ENCODE assay signal across 1 cellular context in genomic region chr6:121435444-121436069, GRCh38.
A peak's percentile ranks its signal among the peaks of the same experiment; 100 is the strongest.
TF ChIP-seq lines count a peak whose summit lies in the region.

Gene GJA1 (plus strand): TSS chr6:121435646. CDS start chr6:121446848, 11,202 bp downstream.

TF ChIP-seq in HEK293, 187 proteins besides CTCF, POLR2A, EP300 and RAD21 (continued from another document and continues in another):
- TF ChIP-seq, protein P1, sequence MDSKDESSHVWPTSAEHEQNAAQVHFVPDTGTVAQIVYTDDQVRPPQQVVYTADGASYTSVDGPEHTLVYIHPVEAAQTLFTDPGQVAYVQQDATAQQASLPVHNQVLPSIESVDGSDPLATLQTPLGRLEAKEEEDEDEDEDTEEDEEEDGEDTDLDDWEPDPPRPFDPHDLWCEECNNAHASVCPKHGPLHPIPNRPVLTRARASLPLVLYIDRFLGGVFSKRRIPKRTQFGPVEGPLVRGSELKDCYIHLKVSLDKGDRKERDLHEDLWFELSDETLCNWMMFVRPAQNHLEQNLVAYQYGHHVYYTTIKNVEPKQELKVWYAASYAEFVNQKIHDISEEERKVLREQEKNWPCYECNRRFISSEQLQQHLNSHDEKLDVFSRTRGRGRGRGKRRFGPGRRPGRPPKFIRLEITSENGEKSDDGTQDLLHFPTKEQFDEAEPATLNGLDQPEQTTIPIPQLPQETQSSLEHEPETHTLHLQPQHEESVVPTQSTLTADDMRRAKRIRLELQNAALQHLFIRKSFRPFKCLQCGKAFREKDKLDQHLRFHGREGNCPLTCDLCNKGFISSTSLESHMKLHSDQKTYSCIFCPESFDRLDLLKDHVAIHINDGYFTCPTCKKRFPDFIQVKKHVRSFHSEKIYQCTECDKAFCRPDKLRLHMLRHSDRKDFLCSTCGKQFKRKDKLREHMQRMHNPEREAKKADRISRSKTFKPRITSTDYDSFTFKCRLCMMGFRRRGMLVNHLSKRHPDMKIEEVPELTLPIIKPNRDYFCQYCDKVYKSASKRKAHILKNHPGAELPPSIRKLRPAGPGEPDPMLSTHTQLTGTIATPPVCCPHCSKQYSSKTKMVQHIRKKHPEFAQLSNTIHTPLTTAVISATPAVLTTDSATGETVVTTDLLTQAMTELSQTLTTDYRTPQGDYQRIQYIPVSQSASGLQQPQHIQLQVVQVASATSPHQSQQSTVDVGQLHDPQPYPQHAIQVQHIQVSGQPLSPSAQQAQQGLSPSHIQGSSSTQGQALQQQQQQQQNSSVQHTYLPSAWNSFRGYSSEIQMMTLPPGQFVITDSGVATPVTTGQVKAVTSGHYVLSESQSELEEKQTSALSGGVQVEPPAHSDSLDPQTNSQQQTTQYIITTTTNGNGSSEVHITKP (tag by site-specific recombination; IDR thresholded peaks at IDR 0.05) = peak; percentile 91
- no peak for TF ChIP-seq MEIS1 (CRISPR knock-in tag; IDR thresholded peaks at IDR 0.05; ENCODE audit: borderline replicate concordance)
- 0 out of 2 replicates have a peak, but pooled peaks have one; percentile 38 for TF ChIP-seq KLF10 (tag by site-specific recombination; IDR thresholded peaks at IDR 0.05)
- TF ChIP-seq ZNF555 (tag by site-specific recombination; conservative IDR thresholded peaks at IDR 0.05) = no peak
- no peak for TF ChIP-seq ZNF571 (tag by site-specific recombination; IDR thresholded peaks at IDR 0.05)
- no peak for TF ChIP-seq ZNF670 (tag by site-specific recombination; IDR thresholded peaks at IDR 0.05; ENCODE audit: low read depth)
- no peak for TF ChIP-seq ZBTB48 (tag by site-specific recombination; IDR thresholded peaks at IDR 0.05)
- TF ChIP-seq PRDM4 (tag by site-specific recombination; IDR thresholded peaks at IDR 0.05) = peak; percentile 76
- TF ChIP-seq, protein P2, sequence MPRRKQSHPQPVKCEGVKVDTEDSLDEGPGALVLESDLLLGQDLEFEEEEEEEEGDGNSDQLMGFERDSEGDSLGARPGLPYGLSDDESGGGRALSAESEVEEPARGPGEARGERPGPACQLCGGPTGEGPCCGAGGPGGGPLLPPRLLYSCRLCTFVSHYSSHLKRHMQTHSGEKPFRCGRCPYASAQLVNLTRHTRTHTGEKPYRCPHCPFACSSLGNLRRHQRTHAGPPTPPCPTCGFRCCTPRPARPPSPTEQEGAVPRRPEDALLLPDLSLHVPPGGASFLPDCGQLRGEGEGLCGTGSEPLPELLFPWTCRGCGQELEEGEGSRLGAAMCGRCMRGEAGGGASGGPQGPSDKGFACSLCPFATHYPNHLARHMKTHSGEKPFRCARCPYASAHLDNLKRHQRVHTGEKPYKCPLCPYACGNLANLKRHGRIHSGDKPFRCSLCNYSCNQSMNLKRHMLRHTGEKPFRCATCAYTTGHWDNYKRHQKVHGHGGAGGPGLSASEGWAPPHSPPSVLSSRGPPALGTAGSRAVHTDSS (tag by site-specific recombination; IDR thresholded peaks at IDR 0.05) = no peak
- TF ChIP-seq SCRT2 (tag by site-specific recombination; IDR thresholded peaks at IDR 0.05) = peak; percentile 62
- no peak for TF ChIP-seq ZNF416 (tag by site-specific recombination; IDR thresholded peaks at IDR 0.05)
- TF ChIP-seq ZNF624 (tag by site-specific recombination; IDR thresholded peaks at IDR 0.05) = no peak
- TF ChIP-seq, protein P3, sequence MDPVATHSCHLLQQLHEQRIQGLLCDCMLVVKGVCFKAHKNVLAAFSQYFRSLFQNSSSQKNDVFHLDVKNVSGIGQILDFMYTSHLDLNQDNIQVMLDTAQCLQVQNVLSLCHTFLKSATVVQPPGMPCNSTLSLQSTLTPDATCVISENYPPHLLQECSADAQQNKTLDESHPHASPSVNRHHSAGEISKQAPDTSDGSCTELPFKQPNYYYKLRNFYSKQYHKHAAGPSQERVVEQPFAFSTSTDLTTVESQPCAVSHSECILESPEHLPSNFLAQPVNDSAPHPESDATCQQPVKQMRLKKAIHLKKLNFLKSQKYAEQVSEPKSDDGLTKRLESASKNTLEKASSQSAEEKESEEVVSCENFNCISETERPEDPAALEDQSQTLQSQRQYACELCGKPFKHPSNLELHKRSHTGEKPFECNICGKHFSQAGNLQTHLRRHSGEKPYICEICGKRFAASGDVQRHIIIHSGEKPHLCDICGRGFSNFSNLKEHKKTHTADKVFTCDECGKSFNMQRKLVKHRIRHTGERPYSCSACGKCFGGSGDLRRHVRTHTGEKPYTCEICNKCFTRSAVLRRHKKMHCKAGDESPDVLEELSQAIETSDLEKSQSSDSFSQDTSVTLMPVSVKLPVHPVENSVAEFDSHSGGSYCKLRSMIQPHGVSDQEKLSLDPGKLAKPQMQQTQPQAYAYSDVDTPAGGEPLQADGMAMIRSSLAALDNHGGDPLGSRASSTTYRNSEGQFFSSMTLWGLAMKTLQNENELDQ (tag by site-specific recombination; IDR thresholded peaks at IDR 0.05; ENCODE audit: low read depth) = no peak
- 0 out of 2 replicates have a peak, but pooled peaks have one; percentile 10 for TF ChIP-seq OSR2 (tag by site-specific recombination; IDR thresholded peaks at IDR 0.05)
- no peak for TF ChIP-seq ZNF549 (tag by site-specific recombination; IDR thresholded peaks at IDR 0.05)
- TF ChIP-seq ZNF843 (tag by site-specific recombination; IDR thresholded peaks at IDR 0.05) = no peak
- no peak for TF ChIP-seq ZNF302 (tag by site-specific recombination; IDR thresholded peaks at IDR 0.05; ENCODE audit: low read depth)
- TF ChIP-seq ZNF837 (tag by site-specific recombination; IDR thresholded peaks at IDR 0.05) = no peak
- peak; percentile 31; the same call in 1 of the 2 replicates for TF ChIP-seq ZSCAN30 (tag by site-specific recombination; IDR thresholded peaks at IDR 0.05)
- TF ChIP-seq ZNF2 (tag by site-specific recombination; IDR thresholded peaks at IDR 0.05) = no peak
- TF ChIP-seq, protein P4, sequence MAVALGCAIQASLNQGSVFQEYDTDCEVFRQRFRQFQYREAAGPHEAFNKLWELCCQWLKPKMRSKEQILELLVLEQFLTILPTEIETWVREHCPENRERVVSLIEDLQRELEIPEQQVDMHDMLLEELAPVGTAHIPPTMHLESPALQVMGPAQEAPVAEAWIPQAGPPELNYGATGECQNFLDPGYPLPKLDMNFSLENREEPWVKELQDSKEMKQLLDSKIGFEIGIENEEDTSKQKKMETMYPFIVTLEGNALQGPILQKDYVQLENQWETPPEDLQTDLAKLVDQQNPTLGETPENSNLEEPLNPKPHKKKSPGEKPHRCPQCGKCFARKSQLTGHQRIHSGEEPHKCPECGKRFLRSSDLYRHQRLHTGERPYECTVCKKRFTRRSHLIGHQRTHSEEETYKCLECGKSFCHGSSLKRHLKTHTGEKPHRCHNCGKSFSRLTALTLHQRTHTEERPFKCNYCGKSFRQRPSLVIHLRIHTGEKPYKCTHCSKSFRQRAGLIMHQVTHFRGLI (tag by site-specific recombination; IDR thresholded peaks at IDR 0.05) = no peak
- TF ChIP-seq, protein P5, sequence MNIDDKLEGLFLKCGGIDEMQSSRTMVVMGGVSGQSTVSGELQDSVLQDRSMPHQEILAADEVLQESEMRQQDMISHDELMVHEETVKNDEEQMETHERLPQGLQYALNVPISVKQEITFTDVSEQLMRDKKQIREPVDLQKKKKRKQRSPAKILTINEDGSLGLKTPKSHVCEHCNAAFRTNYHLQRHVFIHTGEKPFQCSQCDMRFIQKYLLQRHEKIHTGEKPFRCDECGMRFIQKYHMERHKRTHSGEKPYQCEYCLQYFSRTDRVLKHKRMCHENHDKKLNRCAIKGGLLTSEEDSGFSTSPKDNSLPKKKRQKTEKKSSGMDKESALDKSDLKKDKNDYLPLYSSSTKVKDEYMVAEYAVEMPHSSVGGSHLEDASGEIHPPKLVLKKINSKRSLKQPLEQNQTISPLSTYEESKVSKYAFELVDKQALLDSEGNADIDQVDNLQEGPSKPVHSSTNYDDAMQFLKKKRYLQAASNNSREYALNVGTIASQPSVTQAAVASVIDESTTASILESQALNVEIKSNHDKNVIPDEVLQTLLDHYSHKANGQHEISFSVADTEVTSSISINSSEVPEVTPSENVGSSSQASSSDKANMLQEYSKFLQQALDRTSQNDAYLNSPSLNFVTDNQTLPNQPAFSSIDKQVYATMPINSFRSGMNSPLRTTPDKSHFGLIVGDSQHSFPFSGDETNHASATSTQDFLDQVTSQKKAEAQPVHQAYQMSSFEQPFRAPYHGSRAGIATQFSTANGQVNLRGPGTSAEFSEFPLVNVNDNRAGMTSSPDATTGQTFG (tag by site-specific recombination; IDR thresholded peaks at IDR 0.05; ENCODE audit: borderline replicate concordance) = no peak
- TF ChIP-seq ZNF610 (tag by site-specific recombination; IDR thresholded peaks at IDR 0.05; ENCODE audit: borderline replicate concordance) = no peak; the same call in 1 of the 2 replicates
- TF ChIP-seq KLF17 (tag by site-specific recombination; IDR thresholded peaks at IDR 0.05) = no peak; the same call in 1 of the 2 replicates
- TF ChIP-seq ZNF335 (tag by site-specific recombination; conservative IDR thresholded peaks at IDR 0.05) = peak; percentile 19
- peak; percentile 48 for TF ChIP-seq ZNF629 (tag by site-specific recombination; IDR thresholded peaks at IDR 0.05)
- no peak for TF ChIP-seq ZNF24 (tag by site-specific recombination; IDR thresholded peaks at IDR 0.05)
- TF ChIP-seq IKZF3 (tag by site-specific recombination; IDR thresholded peaks at IDR 0.05) = peak; percentile 73
- TF ChIP-seq OVOL3 (tag by site-specific recombination; IDR thresholded peaks at IDR 0.05) = no peak
- peak; percentile 70 for TF ChIP-seq FEZF1 (tag by site-specific recombination; IDR thresholded peaks at IDR 0.05)
- TF ChIP-seq ZNF133 (tag by site-specific recombination; IDR thresholded peaks at IDR 0.05) = no peak
- TF ChIP-seq PRDM1 (tag by site-specific recombination; IDR thresholded peaks at IDR 0.05) = peak; percentile 79
- no peak for TF ChIP-seq ZFHX2 (tag by site-specific recombination; conservative IDR thresholded peaks at IDR 0.05)
- TF ChIP-seq KLF16 (tag by site-specific recombination; IDR thresholded peaks at IDR 0.05) = no peak
- TF ChIP-seq ZNF398 (tag by site-specific recombination; IDR thresholded peaks at IDR 0.05) = peak; percentile 82
- TF ChIP-seq, protein P6, sequence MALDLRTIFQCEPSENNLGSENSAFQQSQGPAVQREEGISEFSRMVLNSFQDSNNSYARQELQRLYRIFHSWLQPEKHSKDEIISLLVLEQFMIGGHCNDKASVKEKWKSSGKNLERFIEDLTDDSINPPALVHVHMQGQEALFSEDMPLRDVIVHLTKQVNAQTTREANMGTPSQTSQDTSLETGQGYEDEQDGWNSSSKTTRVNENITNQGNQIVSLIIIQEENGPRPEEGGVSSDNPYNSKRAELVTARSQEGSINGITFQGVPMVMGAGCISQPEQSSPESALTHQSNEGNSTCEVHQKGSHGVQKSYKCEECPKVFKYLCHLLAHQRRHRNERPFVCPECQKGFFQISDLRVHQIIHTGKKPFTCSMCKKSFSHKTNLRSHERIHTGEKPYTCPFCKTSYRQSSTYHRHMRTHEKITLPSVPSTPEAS (tag by site-specific recombination; IDR thresholded peaks at IDR 0.05) = no peak
- TF ChIP-seq BCL6B (tag by site-specific recombination; IDR thresholded peaks at IDR 0.05) = no peak
- peak; percentile 88 for TF ChIP-seq MYNN (tag by site-specific recombination; IDR thresholded peaks at IDR 0.05; ENCODE audit: borderline replicate concordance)
- no peak for TF ChIP-seq REPIN1 (tag by site-specific recombination; IDR thresholded peaks at IDR 0.05; ENCODE audit: low read depth)
- peak; percentile 79 for TF ChIP-seq WT1 (tag by site-specific recombination; IDR thresholded peaks at IDR 0.05)
- TF ChIP-seq ZNF654 (tag by site-specific recombination; IDR thresholded peaks at IDR 0.05; ENCODE audit: low read depth) = no peak
- TF ChIP-seq YY1 (tag by site-specific recombination; IDR thresholded peaks at IDR 0.05) = no peak
- no peak for TF ChIP-seq ZSCAN16 (tag by site-specific recombination; IDR thresholded peaks at IDR 0.05)
